8 cellular contexts compared by ENCODE assay signal in genomic region chr6:36443951-36444428, GRCh38. TPM values are rescaled to one million over a fixed set of nuclear protein-coding genes. Genes with fewer than 3 reads are reported as not detected.
DNase-seq lines count a peak whose midpoint lies in the region; TF ChIP-seq lines count a peak whose summit lies in the region.

No MANE protein-coding gene starts in this region.

- no peak for TF ChIP-seq POLR2A in stomach (IDR thresholded peaks at IDR 0.05)

- peaks cover 25 to 59% (median 42%) of the 10 kb centered on the region in 4 donors for H3K4me1 ChIP-seq in stomach

- intact Hi-C loops in stomach (cut with DNase I; ENCODE audit: low total_unique reads): no loop called here

- peak overlapping the region; percentile 77 to 94 (median 86) for H3K4me3 ChIP-seq in stomach

- no peaks in the 10 kb centered on the region for H3K9me3 ChIP-seq in stomach

- no peaks in the 10 kb centered on the region for H3K27me3 ChIP-seq in stomach

- no peak for TF ChIP-seq EP300 in stomach (IDR thresholded peaks at IDR 0.05)

- H3K36me3 ChIP-seq in stomach: peaks cover 2 to 8% (median 5%) of the 10 kb centered on the region in 4 donors

- DNase-seq in NCI-H2196 (lab: John Stamatoyannopoulos, UW; ENCODE audit: unreplicated experiment) (peak; percentile 32), NCI-H2196 treated with DMSO at 0.1 percent for 48 hours (lab: John Stamatoyannopoulos, UW; ENCODE audit: unreplicated experiment) (no peak), NAMALWA (ENCODE audit: low spot score) (peak; percentile 65), amniotic epithelial cell (ENCODE audit: low read depth) (peak; percentile 10), islet precursor cell (peak; percentile 69), stomach (no peak), nucleus accumbens (lab: John Stamatoyannopoulos, UW) (no peak), NCI-H774 (lab: John Stamatoyannopoulos, UW) (no peak)

- 1 to 9% (median 7%) methylated on average over 7 of the region's 7 CpGs for WGBS in stomach, 5 donors

- peak overlapping the region; percentile 72 to 99 (median 98) for H3K27ac ChIP-seq in stomach

- no peak for TF ChIP-seq CTCF in stomach (IDR thresholded peaks at IDR 0.05)

RNA-seq across cellular contexts. Expression of gene KCTD20, which starts 1.2 kb away (rescaled TPM):
- total RNA-seq in stomach: 10 to 100 TPM; 18.4 to 72.7 (median 20.3) TPM
- 10 to 100 TPM; 10.3 to 20.4 (median 16.3) TPM for polyA plus RNA-seq in stomach

RNA-seq across cellular contexts. Expression of gene PXT1, which starts 1.3 kb away (rescaled TPM):
- not detected for total RNA-seq in stomach
- not detected for polyA plus RNA-seq in stomach

RNA-seq across cellular contexts. Expression of gene ETV7, which starts 56.5 kb away (rescaled TPM):
- total RNA-seq in stomach: 10 to 100 TPM in 1 of 5 donors, 1 to 10 TPM in 2, under 1 TPM in 1, not detected in 1; 0.37 to 20.4 (median 3.1) TPM
- polyA plus RNA-seq in stomach: 1 to 10 TPM; 2.6 to 7.9 (median 7.1) TPM

Comparison
In these comparisons a context has a peak if more than half of its experiments do, and no peak if none do; other contexts are left out.
1. DNase-seq: peak in NCI-H2196 (single experiment), NAMALWA (single experiment), amniotic epithelial cell (single experiment) and islet precursor cell (single experiment); none in NCI-H2196 treated with DMSO at 0.1 percent for 48 hours (single experiment), stomach (single experiment), nucleus accumbens (0 of 56) and NCI-H774 (single experiment).